Comparison of ENCODE assay signal across 28 cellular contexts in the genomic region with DNA sequence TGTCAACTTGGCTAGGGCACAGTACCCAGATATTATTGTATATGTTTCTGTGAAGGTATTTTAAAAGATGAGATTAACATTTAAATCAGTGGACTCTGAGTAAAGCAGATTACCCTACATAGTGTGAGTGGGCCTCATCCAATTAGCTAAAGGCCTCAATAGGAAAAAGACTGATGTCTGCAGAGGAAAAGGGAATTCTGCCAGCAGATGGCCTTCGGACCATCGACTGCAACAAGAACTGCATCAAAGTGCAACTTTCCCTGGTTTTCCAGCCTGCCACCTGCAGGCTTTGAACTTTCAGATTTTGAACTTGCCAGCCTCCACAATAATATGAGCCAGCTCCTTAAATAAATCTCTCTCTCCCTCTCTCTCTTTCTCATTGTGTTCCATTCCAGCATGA.
DNase-seq lines count a peak whose midpoint lies in the region; ATAC-seq and TF ChIP-seq lines count a peak whose summit lies in the region.
"Had no signal": no experiment of that assay in that cellular context is flagged by ENCODE, and none has a peak within 500 bp of the region (broad histone marks: within the 10 kb centered on the region; RNA-seq: fewer than 3 reads in every experiment).

No MANE protein-coding gene starts in this region.

- no peak overlapping the region for H3K27ac ChIP-seq in WERI-Rb-1
- H3K27ac ChIP-seq: A549; BLaER1 treated with 17β-estradiol and CSF1 and Interleukin-3, amounts not matched to agents 10 nM and 100 nM; KMS-11 had no signal

- H3K27me3 ChIP-seq in H7 (ENCODE audit: control insufficient read depth, insufficient read depth, low read length), result peaks cover 1% of the 10 kb centered on the region; the same call in 1 of the 2 replicates
- no peaks in the 10 kb centered on the region for H3K27me3 ChIP-seq in WERI-Rb-1 (ENCODE audit: insufficient read depth, low read depth, severe bottlenecking)
- H3K27me3 ChIP-seq: BLaER1 treated with 17β-estradiol and CSF1 and Interleukin-3, amounts not matched to agents 10 nM and 100 nM had no signal

- H3K4me3 ChIP-seq in H7 (ENCODE audit: insufficient read depth, low read depth, low read length), result no peak overlapping the region
- no peak overlapping the region for H3K4me3 ChIP-seq in WERI-Rb-1 (ENCODE audit: low read depth, low read length)
- H3K4me3 ChIP-seq: A549; BLaER1 treated with 17β-estradiol and CSF1 and Interleukin-3, amounts not matched to agents 10 nM and 100 nM; GM12878; HAP-1 had no signal

- no peaks in the 10 kb centered on the region for H3K9me3 ChIP-seq in WERI-Rb-1 (ENCODE audit: severe bottlenecking)
- H3K9me3 ChIP-seq: A549, HAP-1 had no signal

- DNase-seq in H7 (peak; percentile 11), NCI-H146 treated with DMSO at 0.1 percent for 48 hours (lab: John Stamatoyannopoulos, UW; ENCODE audit: unreplicated experiment) (peak; percentile 32), WERI-Rb-1 (peak; percentile 66), left kidney (ENCODE audit: low read depth, low spot score) (peak; percentile 2), iPS-NIHi11 (ENCODE audit: low spot score) (no peak)
- DNase-seq: AML-193; CD4-positive, alpha-beta T cell; DMS79; EL; GDM1; HFFc6; MM.1S; NCI-H187; NCI-H2081 treated with DMSO at 0.1 percent for 48 hours; NCI-H2171 treated with DMSO at 0.1 percent for 48 hours; NCI-H345; NCI-H510A treated with DMSO at 0.1 percent for 48 hours; NCI-H748 treated with DMSO at 0.1 percent for 48 hours; NK-92 treated with Interleukin-12 subunit alpha and Interleukin-12 subunit beta, amount 100 ng/mL, for 24 hours; PC-3 had no signal

- TF ChIP-seq CTCF in WERI-Rb-1 (IDR thresholded peaks at IDR 0.05; ENCODE audit: low read depth, low read length), result peak; percentile 58; the same call in 1 of the 2 replicates

- ATAC-seq in HG03039 (IDR thresholded peaks at IDR 0.05; ENCODE audit: unreplicated experiment) (no peak), GM21737 (IDR thresholded peaks at IDR 0.05; ENCODE audit: unreplicated experiment) (no peak)
- ATAC-seq: A549, GM12878, PC-3, SK-N-SH treated with all-trans-retinoic acid at 6 μM for 48 hours had no signal

- H3K36me3 ChIP-seq in H7 (replicated peaks; ENCODE audit: control insufficient read depth, insufficient read depth, low read length), result no peaks in the 10 kb centered on the region
- H3K36me3 ChIP-seq in WERI-Rb-1, result no peaks in the 10 kb centered on the region
- H3K36me3 ChIP-seq: BLaER1 treated with 17β-estradiol and CSF1 and Interleukin-3, amounts not matched to agents 10 nM and 100 nM; HAP-1 had no signal
